ENCODE assay signal across 8 cellular contexts in genomic region chr5:67215592-67216471, GRCh38. TPM values are rescaled to one million over a fixed set of nuclear protein-coding genes. Genes with fewer than 3 reads are reported as not detected.
DNase-seq lines count a peak whose midpoint lies in the region; ATAC-seq and TF ChIP-seq lines count a peak whose summit lies in the region.

No MANE protein-coding gene starts in this region.

- H3K27ac ChIP-seq in neural progenitor cell, result no peak overlapping the region

- H3K9me3 Mint-ChIP-seq in activated naive CD8-positive, alpha-beta T cell (ENCODE audit: low read depth), result no peaks in the 10 kb centered on the region
- peaks cover 0 to 2% (median 0%) of the 10 kb centered on the region in 6 donors for H3K9me3 Mint-ChIP-seq in immature natural killer cell
- H3K9me3 Mint-ChIP-seq in neural progenitor cell, result no peaks in the 10 kb centered on the region

- peak; percentile 99 for ATAC-seq in HG03196 (IDR thresholded peaks at IDR 0.05; ENCODE audit: unreplicated experiment)

- peak overlapping the region; percentile 77 for H3K4me3 Mint-ChIP-seq in activated naive CD8-positive, alpha-beta T cell
- H3K4me3 Mint-ChIP-seq in immature natural killer cell, result peak overlapping the region; percentile 68 to 82 (median 77)
- H3K4me3 Mint-ChIP-seq in neural progenitor cell, result no peak overlapping the region

- H3K27ac Mint-ChIP-seq in activated naive CD8-positive, alpha-beta T cell, result peak overlapping the region; percentile 93
- peak overlapping the region; percentile 87 to 98 (median 93) for H3K27ac Mint-ChIP-seq in immature natural killer cell
- H3K27ac Mint-ChIP-seq in neural progenitor cell, result no peak overlapping the region

- no peak overlapping the region for H3K4me3 ChIP-seq in neural progenitor cell

- no peaks in the 10 kb centered on the region for H3F3A ChIP-seq in neural progenitor cell (ENCODE audit: low read depth)

- peaks cover 7% of the 10 kb centered on the region for H3K36me3 Mint-ChIP-seq in activated naive CD8-positive, alpha-beta T cell
- H3K36me3 Mint-ChIP-seq in immature natural killer cell (peaks cover 0 to 7% (median 0%) of the 10 kb centered on the region in 3 donors), neural progenitor cell (no peaks in the 10 kb centered on the region)

- no peaks in the 10 kb centered on the region for H3K36me3 ChIP-seq in neural progenitor cell

- H3K27me3 Mint-ChIP-seq in activated naive CD8-positive, alpha-beta T cell, result no peaks in the 10 kb centered on the region
- H3K27me3 Mint-ChIP-seq in immature natural killer cell (ENCODE audit: low read depth in 3 of 3) (peaks cover 0 to 2% (median 2%) of the 10 kb centered on the region in 3 donors), neural progenitor cell (ENCODE audit: insufficient read depth, low read depth) (peaks cover 4% of the 10 kb centered on the region)

- H3K79me2 ChIP-seq in neural progenitor cell (ENCODE audit: low read depth), result no peaks in the 10 kb centered on the region

- H3K4me1 Mint-ChIP-seq in activated naive CD8-positive, alpha-beta T cell (ENCODE audit: low read depth), result peaks cover 60% of the 10 kb centered on the region
- H3K4me1 Mint-ChIP-seq in immature natural killer cell (peaks cover 36 to 54% of the 10 kb centered on the region in 2 donors), neural progenitor cell (no peaks in the 10 kb centered on the region)

- H3K9me3 ChIP-seq in neural progenitor cell (ENCODE audit: low read depth), result no peaks in the 10 kb centered on the region

- no peak for TF ChIP-seq CTCF in neural progenitor cell (IDR thresholded peaks at IDR 0.05)

- no peak overlapping the region for H2AFZ ChIP-seq in neural progenitor cell (replicated peaks)

- H3K4me1 ChIP-seq in neural progenitor cell, result no peaks in the 10 kb centered on the region

- no peaks in the 10 kb centered on the region for H4K20me1 ChIP-seq in neural progenitor cell (ENCODE audit: low read depth)

- H3K27me3 ChIP-seq in neural progenitor cell, result no peaks in the 10 kb centered on the region

- no peak overlapping the region for H3K4me2 ChIP-seq in neural progenitor cell

- H3K9ac ChIP-seq in neural progenitor cell, result no peak overlapping the region

- DNase-seq in NCI-H510A treated with DMSO at 0.1 percent for 48 hours (lab: John Stamatoyannopoulos, UW) (peak; percentile 7), NCI-H510A (lab: John Stamatoyannopoulos, UW) (no peak), SKM-1 (lab: John Stamatoyannopoulos, UW; ENCODE audit: unreplicated experiment) (peak; percentile 83), immature natural killer cell (peak; percentile 64 to 81 (median 70)), neural progenitor cell (ENCODE audit: low spot score) (no peak)
- peak; percentile 71 for DNase-seq in stimulated activated CD4-positive, alpha-beta T cell treated with anti-CD3 and anti-CD28 coated beads, Interleukin-1b, Interleukin-23, amount 100 ng/mL, for 48 hours

RNA-seq across cellular contexts. Expression of gene CD180, which starts 19.2 kb away (rescaled TPM):
- 1 to 10 TPM in 1 of 3 donors, under 1 TPM in 2; 0.52 to 1.7 (median 0.63) TPM for polyA plus RNA-seq in immature natural killer cell
- total RNA-seq in neural progenitor cell (ENCODE audit: low replicate concordance), result not detected in 2 replicates

Comparison
In these comparisons a context has a peak if more than half of its experiments do, and no peak if none do; other contexts are left out.
1. DNase-seq: peak in NCI-H510A treated with DMSO at 0.1 percent for 48 hours (single experiment), SKM-1 (single experiment), immature natural killer cell (3 of 3) and stimulated activated CD4-positive, alpha-beta T cell treated with anti-CD3 and anti-CD28 coated beads, Interleukin-1b, Interleukin-23, amount 100 ng/mL, for 48 hours (single experiment); none in NCI-H510A (single experiment) and neural progenitor cell (single experiment).